In genomic region chr19:44879309-44880065, GRCh38 we compare ENCODE assay signal across 1 cellular context.
A peak's percentile ranks its signal among the peaks of the same experiment; 100 is the strongest.
TF ChIP-seq lines count a peak whose summit lies in the region.

No MANE protein-coding gene starts in this region.

TF ChIP-seq in K562, 482 proteins besides CTCF, POLR2A, EP300 and RAD21:
- TF ChIP-seq CEBPZ (IDR thresholded peaks at IDR 0.05; ENCODE audit: borderline replicate concordance, low read depth, low read length): no peak
- TF ChIP-seq ZNF263 (CRISPR knock-in tag; IDR thresholded peaks at IDR 0.05; ENCODE audit: borderline replicate concordance): no peak
- TF ChIP-seq DACH1 (IDR thresholded peaks at IDR 0.05; ENCODE audit: partially characterized antibody): no peak
- no peak for TF ChIP-seq DLX4 (CRISPR knock-in tag; IDR thresholded peaks at IDR 0.05)
- 0 out of 2 replicates have a peak, but pooled peaks have one; percentile 22 for TF ChIP-seq POLR2G (IDR thresholded peaks at IDR 0.05; ENCODE audit: low read depth, low read length)
- TF ChIP-seq RBM22 (IDR thresholded peaks at IDR 0.05; ENCODE audit: low read depth, low read length, poor library complexity, severe bottlenecking): peak; percentile 25
- TF ChIP-seq IRF1 (CRISPR knock-in tag; IDR thresholded peaks at IDR 0.05; ENCODE audit: borderline replicate concordance): no peak
- no peak for TF ChIP-seq ZNF398 (CRISPR knock-in tag; IDR thresholded peaks at IDR 0.05)
- no peak for TF ChIP-seq KAT7 (CRISPR knock-in tag; IDR thresholded peaks at IDR 0.05; ENCODE audit: borderline replicate concordance)
- TF ChIP-seq HMG20B (CRISPR knock-in tag; IDR thresholded peaks at IDR 0.05): no peak
- no peak for TF ChIP-seq ZNF707 (CRISPR knock-in tag; conservative IDR thresholded peaks at IDR 0.05)
- TF ChIP-seq ZNF76 (CRISPR knock-in tag; IDR thresholded peaks at IDR 0.05; ENCODE audit: borderline replicate concordance): no peak
- no peak for TF ChIP-seq CHD2 (IDR thresholded peaks at IDR 0.05; ENCODE audit: low read depth, low read length)
